27 cellular contexts compared by ENCODE assay signal in the genomic region with DNA sequence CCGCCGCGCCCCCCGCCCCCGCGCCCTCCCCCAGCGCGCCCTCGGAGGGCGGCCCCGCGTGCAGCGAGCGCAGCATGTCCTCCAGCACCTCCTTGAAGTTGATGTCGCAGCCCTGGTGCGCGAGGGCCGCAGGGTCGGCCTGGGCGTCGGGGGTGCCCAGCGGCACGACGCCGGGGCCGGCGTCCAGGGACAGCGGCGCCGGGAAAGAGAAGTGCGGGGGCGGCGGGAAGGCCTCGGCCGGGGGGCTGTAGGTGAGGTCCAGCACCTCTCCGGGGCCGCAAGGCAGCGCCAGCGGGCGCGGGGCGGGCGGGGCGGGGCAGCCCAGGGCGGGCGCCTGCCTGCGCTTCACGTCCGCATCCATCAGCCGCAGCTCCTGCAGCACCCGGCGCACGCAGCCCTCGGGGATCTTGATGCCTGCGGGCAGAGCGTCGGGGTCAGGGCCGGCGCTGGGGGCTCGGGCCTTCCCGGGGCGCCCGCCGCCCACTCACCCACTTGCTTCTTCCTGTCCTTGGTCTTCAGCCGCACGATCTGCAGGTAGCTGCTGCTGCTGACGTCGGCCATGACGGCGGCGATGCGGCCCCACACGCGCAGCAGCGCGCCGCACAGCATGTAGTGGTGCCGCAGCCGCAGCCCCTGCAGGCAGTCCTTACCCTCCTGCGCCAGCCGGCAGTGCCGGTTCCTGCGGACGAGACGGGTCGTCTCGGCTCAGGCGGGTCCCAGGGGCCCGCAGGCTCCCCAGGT.
"Had no signal": no experiment of that assay in that cellular context is flagged by ENCODE, and none has a peak within 500 bp of the region (broad histone marks: within the 10 kb centered on the region; RNA-seq: fewer than 3 reads in every experiment).

No MANE protein-coding gene starts in this region.

- H3K27ac ChIP-seq: ascending aorta, neural progenitor cell, thoracic aorta had no signal

- FAIRE-seq: urothelium cell line had no signal

- H3K9me3 Mint-ChIP-seq: activated naive CD4-positive, alpha-beta T cell treated with anti-CD3 and anti-CD28 coated beads, Interleukin-2, amount 10 ng/mL, durations not matched to agents 7 days and 5 days; activated naive CD8-positive, alpha-beta T cell treated with anti-CD3 and anti-CD28 coated beads, Interleukin-2, amount 10 ng/mL, durations not matched to agents 7 days and 5 days; activated T-helper 1 cell treated with anti-CD3 and anti-CD28 coated beads, Interleukin-12 subunit alpha, Interleukin-12 subunit beta, Interleukin-2, Interleukin-4 antibody, amounts not matched to agents 30 ng/mL and 10 ng/mL and 1 ng/mL, durations not matched to agents 14 hours and 24 hours and 36 hours; brain; effector memory CD8-positive, alpha-beta T cell; memory B cell; naive thymus-derived CD8-positive, alpha-beta T cell; neural progenitor cell had no signal

- ATAC-seq: effector memory CD8-positive, alpha-beta T cell; esophagus mucosa; naive thymus-derived CD8-positive, alpha-beta T cell; sciatic nerve; stimulated activated naive CD8-positive, alpha-beta T cell treated with anti-CD3 and anti-CD28 coated beads, Interleukin-15, Interleukin-2, amounts not matched to agents 100 U/mL and 50 U/mL, for 24 hours had no signal

- H3K4me3 ChIP-seq: ascending aorta, cardiac muscle cell, coronary artery, neural progenitor cell, skin epidermis, thoracic aorta had no signal

- H2AFZ ChIP-seq: neural progenitor cell had no signal

- H3K9me3 ChIP-seq: ascending aorta, thoracic aorta had no signal

- H3K27me3 Mint-ChIP-seq: activated naive CD4-positive, alpha-beta T cell treated with anti-CD3 and anti-CD28 coated beads, Interleukin-2, amount 10 ng/mL, durations not matched to agents 7 days and 5 days; activated naive CD8-positive, alpha-beta T cell treated with anti-CD3 and anti-CD28 coated beads, Interleukin-2, amount 10 ng/mL, durations not matched to agents 7 days and 5 days; brain; effector memory CD8-positive, alpha-beta T cell; memory B cell; naive thymus-derived CD8-positive, alpha-beta T cell had no signal

- H3K36me3 ChIP-seq: neural progenitor cell had no signal

- H3K9ac ChIP-seq: neural progenitor cell had no signal

- H3K4me3 Mint-ChIP-seq: activated naive CD4-positive, alpha-beta T cell treated with anti-CD3 and anti-CD28 coated beads, Interleukin-2, amount 10 ng/mL, durations not matched to agents 7 days and 5 days; activated naive CD8-positive, alpha-beta T cell treated with anti-CD3 and anti-CD28 coated beads, Interleukin-2, amount 10 ng/mL, durations not matched to agents 7 days and 5 days; activated T-helper 1 cell treated with anti-CD3 and anti-CD28 coated beads, Interleukin-12 subunit alpha, Interleukin-12 subunit beta, Interleukin-2, Interleukin-4 antibody, amounts not matched to agents 30 ng/mL and 10 ng/mL and 1 ng/mL, durations not matched to agents 14 hours and 24 hours and 36 hours; brain; effector memory CD8-positive, alpha-beta T cell; memory B cell; naive thymus-derived CD8-positive, alpha-beta T cell; neural progenitor cell had no signal

- H3K27ac Mint-ChIP-seq: activated naive CD4-positive, alpha-beta T cell treated with anti-CD3 and anti-CD28 coated beads, Interleukin-2, amount 10 ng/mL, durations not matched to agents 7 days and 5 days; activated naive CD8-positive, alpha-beta T cell treated with anti-CD3 and anti-CD28 coated beads, Interleukin-2, amount 10 ng/mL, durations not matched to agents 7 days and 5 days; activated T-helper 1 cell treated with anti-CD3 and anti-CD28 coated beads, Interleukin-12 subunit alpha, Interleukin-12 subunit beta, Interleukin-2, Interleukin-4 antibody, amounts not matched to agents 30 ng/mL and 10 ng/mL and 1 ng/mL, durations not matched to agents 14 hours and 24 hours and 36 hours; brain; memory B cell; naive thymus-derived CD8-positive, alpha-beta T cell; neural progenitor cell had no signal

- H3K4me2 ChIP-seq: neural progenitor cell had no signal

- H3K36me3 Mint-ChIP-seq: activated naive CD8-positive, alpha-beta T cell treated with anti-CD3 and anti-CD28 coated beads, Interleukin-2, amount 10 ng/mL, durations not matched to agents 7 days and 5 days; brain; neural progenitor cell had no signal

- H3K27me3 ChIP-seq: ascending aorta, cardiac muscle cell, neural progenitor cell had no signal

- DNase-seq: activated CD4-positive, alpha-beta T cell treated with anti-CD3 and anti-CD28 coated beads for 4 hours; activated CD4-positive, alpha-beta T cell treated with anti-CD3 and anti-CD28 coated beads, Interleukin-2, amount 50 U/mL, for 4 hours; activated effector memory CD4-positive, alpha-beta T cell treated with anti-CD3 and anti-CD28 coated beads, Interleukin-2, amount 50 U/mL, for 16 hours; activated naive CD4-positive, alpha-beta T cell treated with anti-CD3 and anti-CD28 coated beads, Interleukin-2, amount 10 ng/mL, durations not matched to agents 7 days and 5 days; activated naive CD8-positive, alpha-beta T cell treated with anti-CD3 and anti-CD28 coated beads, Interleukin-2, amount 10 ng/mL, durations not matched to agents 7 days and 5 days; activated T-cell treated with anti-CD3 and anti-CD28 coated beads for 4 hours; cerebellar nuclear complex; effector memory CD8-positive, alpha-beta T cell; foreskin fibroblast; head of caudate nucleus; posterior cingulate gyrus; stimulated activated CD4-positive, alpha-beta T cell treated with anti-CD3 and anti-CD28 coated beads, Interleukin-12 subunit alpha, Interleukin-12 subunit beta, amount 100 ng/mL, for 4 hours; stimulated activated CD4-positive, alpha-beta T cell treated with anti-CD3 and anti-CD28 coated beads, Interleukin-4, amount 100 ng/mL, for 1 hour; stimulated activated naive CD8-positive, alpha-beta T cell treated with anti-CD3 and anti-CD28 coated beads, Interleukin-15, Interleukin-2, amounts not matched to agents 100 U/mL and 50 U/mL, for 24 hours had no signal
